8 cellular contexts compared by ENCODE assay signal in the genomic region with DNA sequence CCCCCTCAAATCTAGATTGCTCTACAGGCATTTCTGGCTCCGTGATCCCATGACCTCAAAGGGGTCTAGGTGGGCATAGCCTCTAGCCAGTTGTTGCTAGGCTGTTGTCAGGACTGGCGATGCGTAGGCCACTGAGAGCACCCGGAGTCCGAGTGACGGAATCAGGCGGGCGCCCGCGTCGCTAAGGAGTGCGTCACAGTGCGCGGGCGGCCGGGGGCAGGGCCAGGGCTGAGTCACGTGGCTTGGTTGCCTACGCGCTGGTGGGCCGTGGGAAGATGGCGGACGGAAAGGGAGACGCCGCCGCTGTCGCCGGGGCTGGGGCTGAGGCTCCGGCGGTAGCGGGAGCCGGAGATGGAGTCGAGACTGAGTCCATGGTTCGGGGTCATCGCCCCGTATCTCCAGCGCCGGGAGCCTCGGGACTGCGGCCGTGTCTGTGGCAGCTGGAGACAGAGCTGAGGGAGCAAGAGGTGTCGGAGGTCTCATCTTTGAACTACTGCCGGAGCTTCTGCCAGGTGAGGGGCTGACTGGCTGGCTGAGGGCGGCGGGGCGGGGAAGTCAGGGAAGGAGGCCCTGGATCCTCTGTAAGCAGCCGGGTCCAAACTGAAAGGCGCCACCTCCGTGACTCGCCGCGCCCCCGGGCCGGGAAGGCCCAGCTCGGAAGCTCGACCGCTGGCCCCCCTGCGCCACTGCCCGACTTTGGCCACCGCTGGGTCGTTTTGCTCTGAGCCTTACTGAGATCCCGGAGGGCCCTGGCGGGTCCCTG. TPM values are rescaled to one million over a fixed set of nuclear protein-coding genes. Genes with fewer than 3 reads are reported as not detected.
DNase-seq lines count a peak whose midpoint lies in the region; ATAC-seq, FAIRE-seq and TF ChIP-seq lines count a peak whose summit lies in the region.

A gene with protein sequence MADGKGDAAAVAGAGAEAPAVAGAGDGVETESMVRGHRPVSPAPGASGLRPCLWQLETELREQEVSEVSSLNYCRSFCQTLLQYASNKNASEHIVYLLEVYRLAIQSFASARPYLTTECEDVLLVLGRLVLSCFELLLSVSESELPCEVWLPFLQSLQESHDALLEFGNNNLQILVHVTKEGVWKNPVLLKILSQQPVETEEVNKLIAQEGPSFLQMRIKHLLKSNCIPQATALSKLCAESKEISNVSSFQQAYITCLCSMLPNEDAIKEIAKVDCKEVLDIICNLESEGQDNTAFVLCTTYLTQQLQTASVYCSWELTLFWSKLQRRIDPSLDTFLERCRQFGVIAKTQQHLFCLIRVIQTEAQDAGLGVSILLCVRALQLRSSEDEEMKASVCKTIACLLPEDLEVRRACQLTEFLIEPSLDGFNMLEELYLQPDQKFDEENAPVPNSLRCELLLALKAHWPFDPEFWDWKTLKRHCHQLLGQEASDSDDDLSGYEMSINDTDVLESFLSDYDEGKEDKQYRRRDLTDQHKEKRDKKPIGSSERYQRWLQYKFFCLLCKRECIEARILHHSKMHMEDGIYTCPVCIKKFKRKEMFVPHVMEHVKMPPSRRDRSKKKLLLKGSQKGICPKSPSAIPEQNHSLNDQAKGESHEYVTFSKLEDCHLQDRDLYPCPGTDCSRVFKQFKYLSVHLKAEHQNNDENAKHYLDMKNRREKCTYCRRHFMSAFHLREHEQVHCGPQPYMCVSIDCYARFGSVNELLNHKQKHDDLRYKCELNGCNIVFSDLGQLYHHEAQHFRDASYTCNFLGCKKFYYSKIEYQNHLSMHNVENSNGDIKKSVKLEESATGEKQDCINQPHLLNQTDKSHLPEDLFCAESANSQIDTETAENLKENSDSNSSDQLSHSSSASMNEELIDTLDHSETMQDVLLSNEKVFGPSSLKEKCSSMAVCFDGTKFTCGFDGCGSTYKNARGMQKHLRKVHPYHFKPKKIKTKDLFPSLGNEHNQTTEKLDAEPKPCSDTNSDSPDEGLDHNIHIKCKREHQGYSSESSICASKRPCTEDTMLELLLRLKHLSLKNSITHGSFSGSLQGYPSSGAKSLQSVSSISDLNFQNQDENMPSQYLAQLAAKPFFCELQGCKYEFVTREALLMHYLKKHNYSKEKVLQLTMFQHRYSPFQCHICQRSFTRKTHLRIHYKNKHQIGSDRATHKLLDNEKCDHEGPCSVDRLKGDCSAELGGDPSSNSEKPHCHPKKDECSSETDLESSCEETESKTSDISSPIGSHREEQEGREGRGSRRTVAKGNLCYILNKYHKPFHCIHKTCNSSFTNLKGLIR (N-terminal part only) (plus strand): TSS at position 263 of the 763 bp plus-strand sequence. CDS start 13 bp downstream, at position 276.

- WGBS in hepatocyte (ENCODE audit: low lambda C conversion rate, missing lambda C conversion rate): under 1% methylated on average over 57 of the region's 62 CpGs
- 0% methylated on average over 60 to 62 of the region's 62 CpGs for WGBS in aorta, 2 donors

- peaks cover 14% of the 10 kb centered on the region for H3K4me1 Mint-ChIP-seq in astrocyte (ENCODE audit: low read depth, unreplicated experiment)

- no peaks in the 10 kb centered on the region for H3K9me3 ChIP-seq in astrocyte (ENCODE audit: insufficient read depth, low read depth, low read length)
- H3K9me3 ChIP-seq in hepatocyte (ENCODE audit: low read depth): no peaks in the 10 kb centered on the region
- no peaks in the 10 kb centered on the region for H3K9me3 ChIP-seq in aorta (ENCODE audit: control insufficient read depth, low read length)

- H3K79me2 ChIP-seq in astrocyte (ENCODE audit: insufficient read depth, low read length): peaks cover 55% of the 10 kb centered on the region
- H3K79me2 ChIP-seq in hepatocyte: peaks cover 51% of the 10 kb centered on the region

- H3K4me3 ChIP-seq in astrocyte (ENCODE audit: insufficient read depth, low read depth, low read length): peak within 1 kb of the TSS; percentile 98
- H3K4me3 ChIP-seq in hepatocyte: peak within 1 kb of the TSS; percentile 65
- H3K4me3 ChIP-seq in aorta (ENCODE audit: low read length in 2 of 2): peak within 1 kb of the TSS; percentile 48 to 94

- H2AFZ ChIP-seq in astrocyte (ENCODE audit: low read depth, low read length): peak within 1 kb of the TSS; percentile 95
- peak within 1 kb of the TSS; percentile 89 for H2AFZ ChIP-seq in hepatocyte

- ATAC-seq in GM18505 (IDR thresholded peaks at IDR 0.05; ENCODE audit: unreplicated experiment): peak; percentile 87
- ATAC-seq in HG02981 (IDR thresholded peaks at IDR 0.05; ENCODE audit: unreplicated experiment): peak; percentile 91
- peak; percentile 100 for ATAC-seq in aorta (ENCODE audit: low FRiP score)

- H3K9ac ChIP-seq in astrocyte (ENCODE audit: low read length): peak within 1 kb of the TSS; percentile 99

- no peak for FAIRE-seq in astrocyte (lab: Jason Lieb, UNC)

- DNase-seq in NCI-H2081 (lab: John Stamatoyannopoulos, UW): peak; percentile 98
- DNase-seq in T-helper 9 cell: peak; percentile 91
- peak; percentile 83 for DNase-seq in astrocyte (ENCODE audit: low read depth)
- DNase-seq in hepatocyte (ENCODE audit: low spot score): peak; percentile 98
- DNase-seq in renal cortical epithelial cell (ENCODE audit: low read depth): peak; percentile 79
- DNase-seq in aorta: peak; percentile 97 to 99

- TF ChIP-seq POLR2A in GM18505 (IDR thresholded peaks at IDR 0.05; ENCODE audit: borderline replicate concordance, extremely low read depth, insufficient read depth, insufficient read length): peak; percentile 94

- no peaks in the 10 kb centered on the region for H3K27me3 Mint-ChIP-seq in astrocyte (ENCODE audit: low read depth, unreplicated experiment)

- H3K36me3 Mint-ChIP-seq in astrocyte (ENCODE audit: low read depth, unreplicated experiment): no peaks in the 10 kb centered on the region

- no peak for TF ChIP-seq CTCF in astrocyte (IDR thresholded peaks at IDR 0.05; ENCODE audit: insufficient read depth, low read depth, low read length)
- no peak for TF ChIP-seq CTCF in hepatocyte (IDR thresholded peaks at IDR 0.05; ENCODE audit: poor library complexity)

- intact Hi-C loops in aorta (cut with DNase I): loop anchor here (2.0 to 5.0 kb wide), 3 partner anchors 96 to 153 kb away; a partner anchor contains a TSS

- H3K4me1 ChIP-seq in astrocyte (ENCODE audit: insufficient read depth, low read length) (peaks cover 12% of the 10 kb centered on the region), hepatocyte (ENCODE audit: insufficient read depth) (peaks cover 15% of the 10 kb centered on the region), aorta (ENCODE audit: control insufficient read depth in 1 of 2, insufficient read depth in 2 of 2, low read length in 2 of 2) (peaks cover 2 to 6% of the 10 kb centered on the region in 2 donors)

- H3K27ac ChIP-seq in astrocyte (ENCODE audit: low read depth, low read length) (peak within 1 kb of the TSS; percentile 98), hepatocyte (peak within 1 kb of the TSS; percentile 99), aorta (ENCODE audit: low read depth in 1 of 2, low read length in 2 of 2) (peak within 1 kb of the TSS; percentile 78 to 94)

- H4K20me1 ChIP-seq in astrocyte (ENCODE audit: insufficient read depth, low read length): peaks cover 46% of the 10 kb centered on the region
- peaks cover 43% of the 10 kb centered on the region for H4K20me1 ChIP-seq in hepatocyte (ENCODE audit: insufficient read depth, poor library complexity, severe bottlenecking)

- no peaks in the 10 kb centered on the region for H3K9me2 ChIP-seq in hepatocyte (replicated peaks; ENCODE audit: insufficient read depth)

- H3K27ac Mint-ChIP-seq in astrocyte (ENCODE audit: unreplicated experiment): no peak within 1 kb of the TSS

- H3K36me3 ChIP-seq in astrocyte (ENCODE audit: insufficient read depth, low read length) (no peaks in the 10 kb centered on the region), hepatocyte (replicated peaks; ENCODE audit: insufficient read depth, low read depth) (no peaks in the 10 kb centered on the region), aorta (ENCODE audit: control insufficient read depth in 1 of 2, insufficient read depth in 2 of 2, low read length in 1 of 2) (no peaks in the 10 kb centered on the region)

- H3K9me3 Mint-ChIP-seq in astrocyte (ENCODE audit: unreplicated experiment): no peaks in the 10 kb centered on the region

- H3K4me2 ChIP-seq in astrocyte (ENCODE audit: low read length) (peak within 1 kb of the TSS; percentile 97), hepatocyte (peak within 1 kb of the TSS; percentile 89)

- H3K4me3 Mint-ChIP-seq in astrocyte (ENCODE audit: unreplicated experiment): no peak within 1 kb of the TSS

- H3K27me3 ChIP-seq in astrocyte (ENCODE audit: insufficient read depth, low read length): no peaks in the 10 kb centered on the region
- no peaks in the 10 kb centered on the region for H3K27me3 ChIP-seq in hepatocyte
- no peaks in the 10 kb centered on the region for H3K27me3 ChIP-seq in aorta (ENCODE audit: control insufficient read depth in 1 of 2, insufficient read depth in 2 of 2, low read length in 1 of 2)

RNA-seq across cellular contexts. Expression of the gene that starts here (rescaled TPM):
- total RNA-seq in astrocyte (15.0 and 15.4 TPM in 2 replicates), hepatocyte (17.4 and 18.8 TPM in 2 replicates), renal cortical epithelial cell (25.4 and 40.9 TPM in 2 replicates), aorta (10 to 100 TPM; 20.0 to 25.1 TPM)
- polyA plus RNA-seq in hepatocyte (3.9 and 5.6 TPM in 2 replicates), aorta (1 to 10 TPM; 3.1 to 5.9 TPM)

Comparison
In these comparisons a context has a peak if more than half of its experiments do, and no peak if none do; other contexts are left out.
1. Peak in every context shown above with its lines: DNase-seq, ATAC-seq, H3K4me3 ChIP-seq and H3K27ac ChIP-seq.